In genomic region chr14:32013083-32013482, GRCh38 we compare ENCODE assay signal across 22 cellular contexts.
DNase-seq lines count a peak whose midpoint lies in the region; ATAC-seq and TF ChIP-seq lines count a peak whose summit lies in the region.
"Had no signal": no experiment of that assay in that cellular context is flagged by ENCODE, and none has a peak within 500 bp of the region (broad histone marks: within the 10 kb centered on the region; RNA-seq: fewer than 3 reads in every experiment).

No MANE protein-coding gene starts in this region.

- H3K27ac ChIP-seq in iPS DF 6.9 (ENCODE audit: low read length): no peak overlapping the region
- H3K27ac ChIP-seq: BLaER1, gastrocnemius medialis, GM23248 had no signal

- H3K4me3 Mint-ChIP-seq in T-helper 17 cell: no peak overlapping the region
- H3K4me3 Mint-ChIP-seq: activated T-cell treated with anti-CD3 and anti-CD28 coated beads, Interleukin-2, amount 50 U/mL, for 72 hours; central memory CD8-positive, alpha-beta T cell; immature natural killer cell; naive thymus-derived CD8-positive, alpha-beta T cell had no signal

- H3K27me3 Mint-ChIP-seq in T-helper 17 cell: peaks cover 8% of the 10 kb centered on the region

- H3K4me1 ChIP-seq in HAP-1 (peaks cover 13% of the 10 kb centered on the region), iPS DF 6.9 (ENCODE audit: control insufficient read depth, insufficient read depth, low read length) (no peaks in the 10 kb centered on the region)

- no peak overlapping the region for H3K27ac Mint-ChIP-seq in T-helper 17 cell
- H3K27ac Mint-ChIP-seq: immature natural killer cell; naive thymus-derived CD8-positive, alpha-beta T cell had no signal

- TF ChIP-seq CTCF in AG10803 (conservative IDR thresholded peaks at IDR 0.05; ENCODE audit: low read length): 0 out of 2 replicates have a peak, but pooled peaks have one; percentile 4

- H3K36me3 Mint-ChIP-seq in T-helper 17 cell (ENCODE audit: low read depth): peaks cover 2% of the 10 kb centered on the region
- H3K36me3 Mint-ChIP-seq: immature natural killer cell; naive thymus-derived CD8-positive, alpha-beta T cell had no signal

- 0 out of 3 replicates have a peak, but pooled peaks have one; percentile 26 for ATAC-seq in SK-N-SH treated with all-trans-retinoic acid at 6 μM for 48 hours
- no peak for ATAC-seq in T-helper 17 cell
- ATAC-seq: activated T-cell treated with anti-CD3 and anti-CD28 coated beads, Interleukin-2, amount 50 U/mL, for 72 hours; gastrocnemius medialis; naive thymus-derived CD8-positive, alpha-beta T cell had no signal

- no peaks in the 10 kb centered on the region for H3K27me3 ChIP-seq in HAP-1 (ENCODE audit: low read depth)
- H3K27me3 ChIP-seq in iPS DF 6.9 (ENCODE audit: control insufficient read depth, insufficient read depth, low read length): no peaks in the 10 kb centered on the region; the same call in 1 of the 2 replicates
- H3K27me3 ChIP-seq: BLaER1, gastrocnemius medialis had no signal

- in situ Hi-C loops in HAP-1 (cut with MboI; ENCODE audit: low sequenced_read_pairs): no loop called here

- DNase-seq in AG10803 (ENCODE audit: low read depth): no peak
- DNase-seq in HAP-1 (ENCODE audit: low spot score in 2 of 2): peak; percentile 75 to 81
- peak; percentile 2 for DNase-seq in iPS DF 6.9 (ENCODE audit: low read depth, low spot score)
- DNase-seq in NCI-H1930 (lab: John Stamatoyannopoulos, UW): no peak
- no peak for DNase-seq in CD1c-positive myeloid dendritic cell (ENCODE audit: extremely low spot score)
- DNase-seq in Kasumi-1 (lab: John Stamatoyannopoulos, UW): no peak
- DNase-seq in T-helper 17 cell: no peak
- DNase-seq: activated CD4-positive, alpha-beta T cell treated with anti-CD3 and anti-CD28 coated beads, Interleukin-2, amount 50 U/mL, for 48 hours; activated T-cell treated with anti-CD3 and anti-CD28 coated beads, Interleukin-2, amount 50 U/mL, for 72 hours; DND-41; gastrocnemius medialis; GM23248; immature natural killer cell; naive thymus-derived CD8-positive, alpha-beta T cell; NCI-H2171; SIG-M5; stimulated activated CD4-positive, alpha-beta T cell treated with anti-CD3 and anti-CD28 coated beads, Interleukin-15, amount 100 ng/mL, for 24 hours; T1000 had no signal

- H3K36me3 ChIP-seq in HAP-1 (replicated peaks): no peaks in the 10 kb centered on the region
- no peaks in the 10 kb centered on the region for H3K36me3 ChIP-seq in iPS DF 6.9 (ENCODE audit: control insufficient read depth, insufficient read depth, low read length)
- H3K36me3 ChIP-seq: BLaER1, gastrocnemius medialis had no signal

- no CpG with 5 or more reads among the region's 6 CpGs for WGBS in iPS DF 6.9 (ENCODE audit: insufficient coverage, insufficient read length)

- H3K4me3 ChIP-seq in AG10803 (ENCODE audit: low read length) (no peak overlapping the region), HAP-1 (no peak overlapping the region), iPS DF 6.9 (ENCODE audit: low read length) (no peak overlapping the region)
- H3K4me3 ChIP-seq: BLaER1, gastrocnemius medialis, GM23248, lung had no signal

- H3K4me1 Mint-ChIP-seq in T-helper 17 cell: peaks cover 2% of the 10 kb centered on the region
- H3K4me1 Mint-ChIP-seq: central memory CD8-positive, alpha-beta T cell; immature natural killer cell had no signal

- H3K9me3 ChIP-seq in HAP-1 (no peaks in the 10 kb centered on the region), iPS DF 6.9 (ENCODE audit: control insufficient read depth, insufficient read depth, low read length) (no peaks in the 10 kb centered on the region), T-helper 17 cell (ENCODE audit: control insufficient read depth, low read length, poor library complexity, severe bottlenecking) (no peaks in the 10 kb centered on the region)
- H3K9me3 ChIP-seq: BLaER1, gastrocnemius medialis had no signal

TF ChIP-seq in SK-N-SH treated with all-trans-retinoic acid at 6 μM for 48 hours, 23 proteins besides CTCF, POLR2A, EP300 and RAD21:
- TF ChIP-seq ISL1 (CRISPR knock-in tag; IDR thresholded peaks at IDR 0.05) (no peak), CSRNP3 (CRISPR knock-in tag; IDR thresholded peaks at IDR 0.05) (no peak), TCF4 (CRISPR knock-in tag; IDR thresholded peaks at IDR 0.05; ENCODE audit: borderline replicate concordance) (no peak), PPARA (CRISPR knock-in tag; IDR thresholded peaks at IDR 0.05; ENCODE audit: borderline replicate concordance) (no peak), SNAI2 (CRISPR knock-in tag; IDR thresholded peaks at IDR 0.05) (no peak), PATZ1 (CRISPR knock-in tag; IDR thresholded peaks at IDR 0.05; ENCODE audit: borderline replicate concordance) (no peak), BACH2 (CRISPR knock-in tag; IDR thresholded peaks at IDR 0.05; ENCODE audit: borderline replicate concordance) (no peak), GLIS3 (CRISPR knock-in tag; IDR thresholded peaks at IDR 0.05) (no peak), TSHZ2 (CRISPR knock-in tag; IDR thresholded peaks at IDR 0.05) (no peak), ESRRG (CRISPR knock-in tag; IDR thresholded peaks at IDR 0.05) (no peak), ARNTL (CRISPR knock-in tag; IDR thresholded peaks at IDR 0.05; ENCODE audit: borderline replicate concordance, low read depth) (no peak), ZC3H10 (CRISPR knock-in tag; IDR thresholded peaks at IDR 0.05) (no peak), CSDC2 (CRISPR knock-in tag; IDR thresholded peaks at IDR 0.05) (no peak), ZFP30 (CRISPR knock-in tag; IDR thresholded peaks at IDR 0.05) (no peak), ZNF70 (CRISPR knock-in tag; IDR thresholded peaks at IDR 0.05) (no peak)

Comparison
In these comparisons a context has a peak if more than half of its experiments do, and no peak if none do; other contexts are left out.
1. DNase-seq: peak in HAP-1 (2 of 2) and iPS DF 6.9 (single experiment); none in AG10803 (single experiment), NCI-H1930 (0 of 2), CD1c-positive myeloid dendritic cell (single experiment), Kasumi-1 (0 of 2) and T-helper 17 cell (0 of 3).